Comparison of ENCODE assay signal across 1 cellular context in the genomic region with DNA sequence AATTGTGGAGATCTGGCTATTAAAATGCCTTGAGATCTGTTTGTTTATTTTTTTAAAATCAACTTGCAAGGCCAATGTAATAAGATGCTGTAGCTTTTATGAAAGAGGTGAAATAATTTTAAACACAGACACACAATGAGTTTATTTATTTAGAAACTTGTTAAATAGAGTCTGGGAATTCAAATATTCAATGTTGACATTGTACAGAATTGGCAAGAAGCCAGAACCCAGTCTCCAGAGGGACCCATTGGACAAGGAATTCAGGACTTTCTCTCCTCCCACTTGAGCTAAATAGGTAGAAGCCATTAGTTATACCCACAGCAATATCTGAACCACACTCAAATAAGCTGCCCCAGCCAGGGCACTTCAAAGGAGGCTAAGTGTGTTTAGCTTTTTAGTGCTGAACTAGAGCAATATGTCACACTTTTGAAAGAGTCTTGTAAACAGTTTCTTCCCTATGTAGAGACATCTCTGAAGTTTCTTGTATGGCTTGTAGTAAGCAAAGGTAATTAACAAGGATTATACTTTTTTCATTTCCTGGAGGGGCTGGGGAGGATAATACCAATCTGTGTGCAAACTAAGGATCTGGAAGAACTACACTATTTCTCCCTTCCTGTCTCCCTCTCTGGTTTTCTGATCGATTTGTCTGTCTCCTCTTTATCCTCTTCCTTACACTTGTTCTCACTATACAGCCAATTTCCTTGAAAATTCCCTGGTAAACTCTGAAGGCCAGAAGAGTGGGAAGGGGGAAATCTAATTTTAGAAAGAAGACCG.
TF ChIP-seq lines count a peak whose summit lies in the region.

No MANE protein-coding gene starts in this region.

TF ChIP-seq in HEK293, 187 proteins besides CTCF, POLR2A, EP300 and RAD21 (continued from another document and continues in another):
- TF ChIP-seq, protein P1, sequence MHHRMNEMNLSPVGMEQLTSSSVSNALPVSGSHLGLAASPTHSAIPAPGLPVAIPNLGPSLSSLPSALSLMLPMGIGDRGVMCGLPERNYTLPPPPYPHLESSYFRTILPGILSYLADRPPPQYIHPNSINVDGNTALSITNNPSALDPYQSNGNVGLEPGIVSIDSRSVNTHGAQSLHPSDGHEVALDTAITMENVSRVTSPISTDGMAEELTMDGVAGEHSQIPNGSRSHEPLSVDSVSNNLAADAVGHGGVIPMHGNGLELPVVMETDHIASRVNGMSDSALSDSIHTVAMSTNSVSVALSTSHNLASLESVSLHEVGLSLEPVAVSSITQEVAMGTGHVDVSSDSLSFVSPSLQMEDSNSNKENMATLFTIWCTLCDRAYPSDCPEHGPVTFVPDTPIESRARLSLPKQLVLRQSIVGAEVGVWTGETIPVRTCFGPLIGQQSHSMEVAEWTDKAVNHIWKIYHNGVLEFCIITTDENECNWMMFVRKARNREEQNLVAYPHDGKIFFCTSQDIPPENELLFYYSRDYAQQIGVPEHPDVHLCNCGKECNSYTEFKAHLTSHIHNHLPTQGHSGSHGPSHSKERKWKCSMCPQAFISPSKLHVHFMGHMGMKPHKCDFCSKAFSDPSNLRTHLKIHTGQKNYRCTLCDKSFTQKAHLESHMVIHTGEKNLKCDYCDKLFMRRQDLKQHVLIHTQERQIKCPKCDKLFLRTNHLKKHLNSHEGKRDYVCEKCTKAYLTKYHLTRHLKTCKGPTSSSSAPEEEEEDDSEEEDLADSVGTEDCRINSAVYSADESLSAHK (tag by site-specific recombination; IDR thresholded peaks at IDR 0.05): peak; percentile 81; the same call in 1 of the 2 replicates
- TF ChIP-seq ZNF184 (tag by site-specific recombination; IDR thresholded peaks at IDR 0.05): peak; percentile 87; the same call in 1 of the 2 replicates
- peak; percentile 25; the same call in 1 of the 2 replicates for TF ChIP-seq TRIM28 (IDR thresholded peaks at IDR 0.05; ENCODE audit: borderline replicate concordance, low read length)
- peak; percentile 92 for TF ChIP-seq ZNF366 (tag by site-specific recombination; conservative IDR thresholded peaks at IDR 0.05)
- TF ChIP-seq ZBTB20 (tag by site-specific recombination; IDR thresholded peaks at IDR 0.05): no peak
- peak; percentile 72 for TF ChIP-seq ZNF629 (tag by site-specific recombination; IDR thresholded peaks at IDR 0.05)
- TF ChIP-seq ZNF2 (tag by site-specific recombination; IDR thresholded peaks at IDR 0.05): peak; percentile 71
- TF ChIP-seq, protein P2, sequence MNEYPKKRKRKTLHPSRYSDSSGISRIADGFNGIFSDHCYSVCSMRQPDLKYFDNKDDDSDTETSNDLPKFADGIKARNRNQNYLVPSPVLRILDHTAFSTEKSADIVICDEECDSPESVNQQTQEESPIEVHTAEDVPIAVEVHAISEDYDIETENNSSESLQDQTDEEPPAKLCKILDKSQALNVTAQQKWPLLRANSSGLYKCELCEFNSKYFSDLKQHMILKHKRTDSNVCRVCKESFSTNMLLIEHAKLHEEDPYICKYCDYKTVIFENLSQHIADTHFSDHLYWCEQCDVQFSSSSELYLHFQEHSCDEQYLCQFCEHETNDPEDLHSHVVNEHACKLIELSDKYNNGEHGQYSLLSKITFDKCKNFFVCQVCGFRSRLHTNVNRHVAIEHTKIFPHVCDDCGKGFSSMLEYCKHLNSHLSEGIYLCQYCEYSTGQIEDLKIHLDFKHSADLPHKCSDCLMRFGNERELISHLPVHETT (tag by site-specific recombination; IDR thresholded peaks at IDR 0.05): peak; percentile 63; the same call in 1 of the 2 replicates
- TF ChIP-seq IKZF3 (tag by site-specific recombination; IDR thresholded peaks at IDR 0.05): peak; percentile 98
- TF ChIP-seq ZSCAN30 (tag by site-specific recombination; IDR thresholded peaks at IDR 0.05): peak; percentile 87; the same call in 1 of the 2 replicates
- TF ChIP-seq ZNF660 (tag by site-specific recombination; IDR thresholded peaks at IDR 0.05): peak; percentile 99
- TF ChIP-seq WT1 (tag by site-specific recombination; IDR thresholded peaks at IDR 0.05): peak; percentile 85
- TF ChIP-seq, protein P3, sequence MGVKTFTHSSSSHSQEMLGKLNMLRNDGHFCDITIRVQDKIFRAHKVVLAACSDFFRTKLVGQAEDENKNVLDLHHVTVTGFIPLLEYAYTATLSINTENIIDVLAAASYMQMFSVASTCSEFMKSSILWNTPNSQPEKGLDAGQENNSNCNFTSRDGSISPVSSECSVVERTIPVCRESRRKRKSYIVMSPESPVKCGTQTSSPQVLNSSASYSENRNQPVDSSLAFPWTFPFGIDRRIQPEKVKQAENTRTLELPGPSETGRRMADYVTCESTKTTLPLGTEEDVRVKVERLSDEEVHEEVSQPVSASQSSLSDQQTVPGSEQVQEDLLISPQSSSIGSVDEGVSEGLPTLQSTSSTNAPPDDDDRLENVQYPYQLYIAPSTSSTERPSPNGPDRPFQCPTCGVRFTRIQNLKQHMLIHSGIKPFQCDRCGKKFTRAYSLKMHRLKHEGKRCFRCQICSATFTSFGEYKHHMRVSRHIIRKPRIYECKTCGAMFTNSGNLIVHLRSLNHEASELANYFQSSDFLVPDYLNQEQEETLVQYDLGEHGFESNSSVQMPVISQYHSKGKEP (tag by site-specific recombination; IDR thresholded peaks at IDR 0.05): peak; percentile 92
- peak; percentile 87 for TF ChIP-seq GLI2 (tag by site-specific recombination; IDR thresholded peaks at IDR 0.05; ENCODE audit: borderline replicate concordance, low read depth)
- TF ChIP-seq, protein P4, sequence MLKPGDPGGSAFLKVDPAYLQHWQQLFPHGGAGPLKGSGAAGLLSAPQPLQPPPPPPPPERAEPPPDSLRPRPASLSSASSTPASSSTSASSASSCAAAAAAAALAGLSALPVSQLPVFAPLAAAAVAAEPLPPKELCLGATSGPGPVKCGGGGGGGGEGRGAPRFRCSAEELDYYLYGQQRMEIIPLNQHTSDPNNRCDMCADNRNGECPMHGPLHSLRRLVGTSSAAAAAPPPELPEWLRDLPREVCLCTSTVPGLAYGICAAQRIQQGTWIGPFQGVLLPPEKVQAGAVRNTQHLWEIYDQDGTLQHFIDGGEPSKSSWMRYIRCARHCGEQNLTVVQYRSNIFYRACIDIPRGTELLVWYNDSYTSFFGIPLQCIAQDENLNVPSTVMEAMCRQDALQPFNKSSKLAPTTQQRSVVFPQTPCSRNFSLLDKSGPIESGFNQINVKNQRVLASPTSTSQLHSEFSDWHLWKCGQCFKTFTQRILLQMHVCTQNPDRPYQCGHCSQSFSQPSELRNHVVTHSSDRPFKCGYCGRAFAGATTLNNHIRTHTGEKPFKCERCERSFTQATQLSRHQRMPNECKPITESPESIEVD (tag by site-specific recombination; IDR thresholded peaks at IDR 0.05): peak; percentile 99
- TF ChIP-seq, protein P5, sequence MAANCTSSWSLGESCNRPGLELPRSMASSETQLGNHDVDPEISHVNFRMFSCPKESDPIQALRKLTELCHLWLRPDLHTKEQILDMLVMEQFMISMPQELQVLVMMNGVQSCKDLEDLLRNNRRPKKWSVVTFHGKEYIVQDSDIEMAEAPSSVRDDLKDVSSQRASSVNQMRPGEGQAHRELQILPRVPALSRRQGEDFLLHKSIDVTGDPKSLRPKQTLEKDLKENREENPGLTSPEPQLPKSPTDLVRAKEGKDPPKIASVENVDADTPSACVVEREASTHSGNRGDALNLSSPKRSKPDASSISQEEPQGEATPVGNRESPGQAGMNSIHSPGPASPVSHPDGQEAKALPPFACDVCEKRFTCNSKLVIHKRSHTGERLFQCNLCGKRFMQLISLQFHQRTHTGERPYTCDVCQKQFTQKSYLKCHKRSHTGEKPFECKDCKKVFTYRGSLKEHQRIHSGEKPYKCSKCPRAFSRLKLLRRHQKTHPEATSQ (tag by site-specific recombination; IDR thresholded peaks at IDR 0.05): no peak
- TF ChIP-seq, protein P6, sequence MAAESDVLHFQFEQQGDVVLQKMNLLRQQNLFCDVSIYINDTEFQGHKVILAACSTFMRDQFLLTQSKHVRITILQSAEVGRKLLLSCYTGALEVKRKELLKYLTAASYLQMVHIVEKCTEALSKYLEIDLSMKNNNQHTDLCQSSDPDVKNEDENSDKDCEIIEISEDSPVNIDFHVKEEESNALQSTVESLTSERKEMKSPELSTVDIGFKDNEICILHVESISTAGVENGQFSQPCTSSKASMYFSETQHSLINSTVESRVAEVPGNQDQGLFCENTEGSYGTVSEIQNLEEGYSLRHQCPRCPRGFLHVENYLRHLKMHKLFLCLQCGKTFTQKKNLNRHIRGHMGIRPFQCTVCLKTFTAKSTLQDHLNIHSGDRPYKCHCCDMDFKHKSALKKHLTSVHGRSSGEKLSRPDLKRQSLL (tag by site-specific recombination; IDR thresholded peaks at IDR 0.05): peak; percentile 57; the same call in 1 of the 2 replicates
- TF ChIP-seq, protein P7, sequence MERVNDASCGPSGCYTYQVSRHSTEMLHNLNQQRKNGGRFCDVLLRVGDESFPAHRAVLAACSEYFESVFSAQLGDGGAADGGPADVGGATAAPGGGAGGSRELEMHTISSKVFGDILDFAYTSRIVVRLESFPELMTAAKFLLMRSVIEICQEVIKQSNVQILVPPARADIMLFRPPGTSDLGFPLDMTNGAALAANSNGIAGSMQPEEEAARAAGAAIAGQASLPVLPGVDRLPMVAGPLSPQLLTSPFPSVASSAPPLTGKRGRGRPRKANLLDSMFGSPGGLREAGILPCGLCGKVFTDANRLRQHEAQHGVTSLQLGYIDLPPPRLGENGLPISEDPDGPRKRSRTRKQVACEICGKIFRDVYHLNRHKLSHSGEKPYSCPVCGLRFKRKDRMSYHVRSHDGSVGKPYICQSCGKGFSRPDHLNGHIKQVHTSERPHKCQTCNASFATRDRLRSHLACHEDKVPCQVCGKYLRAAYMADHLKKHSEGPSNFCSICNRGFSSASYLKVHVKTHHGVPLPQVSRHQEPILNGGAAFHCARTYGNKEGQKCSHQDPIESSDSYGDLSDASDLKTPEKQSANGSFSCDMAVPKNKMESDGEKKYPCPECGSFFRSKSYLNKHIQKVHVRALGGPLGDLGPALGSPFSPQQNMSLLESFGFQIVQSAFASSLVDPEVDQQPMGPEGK (tag by site-specific recombination; IDR thresholded peaks at IDR 0.05): peak; percentile 25
- peak; percentile 52 for TF ChIP-seq ZNF596 (tag by site-specific recombination; IDR thresholded peaks at IDR 0.05)
- TF ChIP-seq, protein P8, sequence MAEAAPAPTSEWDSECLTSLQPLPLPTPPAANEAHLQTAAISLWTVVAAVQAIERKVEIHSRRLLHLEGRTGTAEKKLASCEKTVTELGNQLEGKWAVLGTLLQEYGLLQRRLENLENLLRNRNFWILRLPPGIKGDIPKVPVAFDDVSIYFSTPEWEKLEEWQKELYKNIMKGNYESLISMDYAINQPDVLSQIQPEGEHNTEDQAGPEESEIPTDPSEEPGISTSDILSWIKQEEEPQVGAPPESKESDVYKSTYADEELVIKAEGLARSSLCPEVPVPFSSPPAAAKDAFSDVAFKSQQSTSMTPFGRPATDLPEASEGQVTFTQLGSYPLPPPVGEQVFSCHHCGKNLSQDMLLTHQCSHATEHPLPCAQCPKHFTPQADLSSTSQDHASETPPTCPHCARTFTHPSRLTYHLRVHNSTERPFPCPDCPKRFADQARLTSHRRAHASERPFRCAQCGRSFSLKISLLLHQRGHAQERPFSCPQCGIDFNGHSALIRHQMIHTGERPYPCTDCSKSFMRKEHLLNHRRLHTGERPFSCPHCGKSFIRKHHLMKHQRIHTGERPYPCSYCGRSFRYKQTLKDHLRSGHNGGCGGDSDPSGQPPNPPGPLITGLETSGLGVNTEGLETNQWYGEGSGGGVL (tag by site-specific recombination; IDR thresholded peaks at IDR 0.05): no peak
- TF ChIP-seq ZNF558 (tag by site-specific recombination; IDR thresholded peaks at IDR 0.05): 0 out of 2 replicates have a peak, but pooled peaks have one; percentile 13
- TF ChIP-seq, protein P9, sequence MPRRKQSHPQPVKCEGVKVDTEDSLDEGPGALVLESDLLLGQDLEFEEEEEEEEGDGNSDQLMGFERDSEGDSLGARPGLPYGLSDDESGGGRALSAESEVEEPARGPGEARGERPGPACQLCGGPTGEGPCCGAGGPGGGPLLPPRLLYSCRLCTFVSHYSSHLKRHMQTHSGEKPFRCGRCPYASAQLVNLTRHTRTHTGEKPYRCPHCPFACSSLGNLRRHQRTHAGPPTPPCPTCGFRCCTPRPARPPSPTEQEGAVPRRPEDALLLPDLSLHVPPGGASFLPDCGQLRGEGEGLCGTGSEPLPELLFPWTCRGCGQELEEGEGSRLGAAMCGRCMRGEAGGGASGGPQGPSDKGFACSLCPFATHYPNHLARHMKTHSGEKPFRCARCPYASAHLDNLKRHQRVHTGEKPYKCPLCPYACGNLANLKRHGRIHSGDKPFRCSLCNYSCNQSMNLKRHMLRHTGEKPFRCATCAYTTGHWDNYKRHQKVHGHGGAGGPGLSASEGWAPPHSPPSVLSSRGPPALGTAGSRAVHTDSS (tag by site-specific recombination; IDR thresholded peaks at IDR 0.05): 0 out of 2 replicates have a peak, but pooled peaks have one; percentile 24
- peak; percentile 63 for TF ChIP-seq ZXDB (tag by site-specific recombination; IDR thresholded peaks at IDR 0.05)
- TF ChIP-seq ZBTB8A (tag by site-specific recombination; IDR thresholded peaks at IDR 0.05): peak; percentile 54
- TF ChIP-seq ZNF571 (tag by site-specific recombination; IDR thresholded peaks at IDR 0.05): peak; percentile 94; the same call in 1 of the 2 replicates
- peak; percentile 76 for TF ChIP-seq ZEB2 (tag by site-specific recombination; IDR thresholded peaks at IDR 0.05)
- peak; percentile 64 for TF ChIP-seq ZNF626 (tag by site-specific recombination; IDR thresholded peaks at IDR 0.05)
- 0 out of 2 replicates have a peak, but pooled peaks have one; percentile 17 for TF ChIP-seq KLF8 (tag by site-specific recombination; IDR thresholded peaks at IDR 0.05)
- TF ChIP-seq ZNF830 (tag by site-specific recombination; IDR thresholded peaks at IDR 0.05; ENCODE audit: low read depth): peak; percentile 89
- no peak for TF ChIP-seq ZBTB7A (tag by site-specific recombination; IDR thresholded peaks at IDR 0.05; ENCODE audit: low read depth)
- TF ChIP-seq ZNF416 (tag by site-specific recombination; IDR thresholded peaks at IDR 0.05): no peak
- TF ChIP-seq, protein P10, sequence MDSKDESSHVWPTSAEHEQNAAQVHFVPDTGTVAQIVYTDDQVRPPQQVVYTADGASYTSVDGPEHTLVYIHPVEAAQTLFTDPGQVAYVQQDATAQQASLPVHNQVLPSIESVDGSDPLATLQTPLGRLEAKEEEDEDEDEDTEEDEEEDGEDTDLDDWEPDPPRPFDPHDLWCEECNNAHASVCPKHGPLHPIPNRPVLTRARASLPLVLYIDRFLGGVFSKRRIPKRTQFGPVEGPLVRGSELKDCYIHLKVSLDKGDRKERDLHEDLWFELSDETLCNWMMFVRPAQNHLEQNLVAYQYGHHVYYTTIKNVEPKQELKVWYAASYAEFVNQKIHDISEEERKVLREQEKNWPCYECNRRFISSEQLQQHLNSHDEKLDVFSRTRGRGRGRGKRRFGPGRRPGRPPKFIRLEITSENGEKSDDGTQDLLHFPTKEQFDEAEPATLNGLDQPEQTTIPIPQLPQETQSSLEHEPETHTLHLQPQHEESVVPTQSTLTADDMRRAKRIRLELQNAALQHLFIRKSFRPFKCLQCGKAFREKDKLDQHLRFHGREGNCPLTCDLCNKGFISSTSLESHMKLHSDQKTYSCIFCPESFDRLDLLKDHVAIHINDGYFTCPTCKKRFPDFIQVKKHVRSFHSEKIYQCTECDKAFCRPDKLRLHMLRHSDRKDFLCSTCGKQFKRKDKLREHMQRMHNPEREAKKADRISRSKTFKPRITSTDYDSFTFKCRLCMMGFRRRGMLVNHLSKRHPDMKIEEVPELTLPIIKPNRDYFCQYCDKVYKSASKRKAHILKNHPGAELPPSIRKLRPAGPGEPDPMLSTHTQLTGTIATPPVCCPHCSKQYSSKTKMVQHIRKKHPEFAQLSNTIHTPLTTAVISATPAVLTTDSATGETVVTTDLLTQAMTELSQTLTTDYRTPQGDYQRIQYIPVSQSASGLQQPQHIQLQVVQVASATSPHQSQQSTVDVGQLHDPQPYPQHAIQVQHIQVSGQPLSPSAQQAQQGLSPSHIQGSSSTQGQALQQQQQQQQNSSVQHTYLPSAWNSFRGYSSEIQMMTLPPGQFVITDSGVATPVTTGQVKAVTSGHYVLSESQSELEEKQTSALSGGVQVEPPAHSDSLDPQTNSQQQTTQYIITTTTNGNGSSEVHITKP (tag by site-specific recombination; IDR thresholded peaks at IDR 0.05): peak; percentile 73
